ENCODE assay signal across 1 cellular context in genomic region chr5:40754381-40755092, GRCh38.
TF ChIP-seq lines count a peak whose summit lies in the region.

No MANE protein-coding gene starts in this region.

TF ChIP-seq in SK-N-SH treated with all-trans-retinoic acid at 6 μM for 48 hours, 23 proteins besides CTCF, POLR2A, EP300 and RAD21 (continued from another document):
- TF ChIP-seq TSHZ2 (CRISPR knock-in tag; IDR thresholded peaks at IDR 0.05) (no peak), CSDC2 (CRISPR knock-in tag; IDR thresholded peaks at IDR 0.05) (no peak)
